20 cellular contexts compared by ENCODE assay signal in genomic region chr12:128942960-128943477, GRCh38.
DNase-seq lines count a peak whose midpoint lies in the region.
"Had no signal": no experiment of that assay in that cellular context is flagged by ENCODE, and none has a peak within 500 bp of the region (broad histone marks: within the 10 kb centered on the region; RNA-seq: fewer than 3 reads in every experiment).

No MANE protein-coding gene starts in this region.

- DNase-seq in COR-L47 (lab: John Stamatoyannopoulos, UW) = peak; percentile 69
- peak; percentile 71 for DNase-seq in NCI-H1417 treated with DMSO at 0.1 percent for 48 hours (lab: John Stamatoyannopoulos, UW)
- DNase-seq in NCI-H2107 treated with DMSO at 0.1 percent for 48 hours (lab: John Stamatoyannopoulos, UW; ENCODE audit: unreplicated experiment) = peak; percentile 99
- peak; percentile 96 for DNase-seq in NCI-H748 treated with DMSO at 0.1 percent for 48 hours (lab: John Stamatoyannopoulos, UW)
- DNase-seq in GOT3 (lab: John Stamatoyannopoulos, UW) = no peak
- DNase-seq in activated CD8-positive, alpha-beta memory T cell treated with anti-CD3 and anti-CD28 coated beads, Interleukin-2, amount 50 U/mL, for 48 hours = no peak
- no peak for DNase-seq in T1000 (lab: John Stamatoyannopoulos, UW)
- DNase-seq in activated CD4-positive, alpha-beta T cell treated with anti-CD3 and anti-CD28 coated beads, Interleukin-2, amount 50 U/mL, for 1 hour = no peak
- DNase-seq: activated CD8-positive, alpha-beta T cell treated with anti-CD3 and anti-CD28 coated beads, Interleukin-2, amount 10 ng/mL, durations not matched to agents 7 days and 5 days; activated gamma-delta T cell; activated naive CD8-positive, alpha-beta T cell treated with anti-CD3 and anti-CD28 coated beads, Interleukin-2, amount 50 U/mL, for 24 hours; IMR-90; left ventricle myocardium superior; midbrain; NCI-H2171 treated with DMSO at 0.1 percent for 48 hours; ovary; SJCRH30; stimulated activated naive CD8-positive, alpha-beta T cell treated with anti-CD3 and anti-CD28 coated beads, Interleukin-15, Interleukin-2, amounts not matched to agents 100 U/mL and 50 U/mL, for 24 hours; T-cell; uterus had no signal

Comparison
In these comparisons a context has a peak if more than half of its experiments do, and no peak if none do; other contexts are left out.
1. DNase-seq: peak in COR-L47 (single experiment), NCI-H1417 treated with DMSO at 0.1 percent for 48 hours (single experiment), NCI-H2107 treated with DMSO at 0.1 percent for 48 hours (single experiment) and NCI-H748 treated with DMSO at 0.1 percent for 48 hours (single experiment); none in GOT3 (single experiment), activated CD8-positive, alpha-beta memory T cell treated with anti-CD3 and anti-CD28 coated beads, Interleukin-2, amount 50 U/mL, for 48 hours (single experiment), T1000 (single experiment) and activated CD4-positive, alpha-beta T cell treated with anti-CD3 and anti-CD28 coated beads, Interleukin-2, amount 50 U/mL, for 1 hour (single experiment).